Comparison of ENCODE assay signal across 8 cellular contexts in genomic region chr15:81000144-81000625, GRCh38. TPM values are rescaled to one million over a fixed set of nuclear protein-coding genes. Genes with fewer than 3 reads are reported as not detected.
A peak's percentile ranks its signal among the peaks of the same experiment; 100 is the strongest.
DNase-seq lines count a peak whose midpoint lies in the region; ATAC-seq and TF ChIP-seq lines count a peak whose summit lies in the region.

No MANE protein-coding gene starts in this region.

- H3K4me3 ChIP-seq in astrocyte of the spinal cord (ENCODE audit: low read depth, low read length), result peak overlapping the region; percentile 90

- no peaks in the 10 kb centered on the region for H3K9me3 ChIP-seq in CD4-positive, alpha-beta T cell (ENCODE audit: control insufficient read depth, low read length)

- H3K27me3 Mint-ChIP-seq in CD4-positive, alpha-beta T cell, result no peaks in the 10 kb centered on the region

- in situ Hi-C loops in astrocyte of the spinal cord (cut with HindIII; ENCODE audit: low sequenced_read_pairs), result no loop called here

- intact Hi-C loops in CD4-positive, alpha-beta T cell (cut with DNase I, micrococcal nuclease), result loop anchor here in 1 of 2 experiments (10.0 kb wide), 1 partner anchor 295 kb away; no protein-coding TSS in a partner anchor

- no peak for TF ChIP-seq CTCF in CD4-positive, alpha-beta T cell (IDR thresholded peaks at IDR 0.05)
- TF ChIP-seq CTCF in astrocyte of the spinal cord (IDR thresholded peaks at IDR 0.05; ENCODE audit: low read depth, low read length), result no peak

- H3K4me3 Mint-ChIP-seq in CD4-positive, alpha-beta T cell, result peak overlapping the region; percentile 95

- CTCF ChIA-PET in CD4-positive, alpha-beta T cell (lab: Charles Lee), result interaction anchor here (2.3 kb wide), 1 partner anchor 9 kb away, joined by 15 read pairs; the partner anchor contains the start of gene MESD

- H3K27me3 ChIP-seq in CD4-positive, alpha-beta T cell (ENCODE audit: control insufficient read depth, insufficient read depth, low read length), result no peaks in the 10 kb centered on the region

- peaks cover 29% of the 10 kb centered on the region for H3K36me3 Mint-ChIP-seq in CD4-positive, alpha-beta T cell (ENCODE audit: low read depth)

- H3K27ac Mint-ChIP-seq in CD4-positive, alpha-beta T cell, result peak overlapping the region; percentile 92

- H3K27ac ChIP-seq in CD4-positive, alpha-beta T cell (ENCODE audit: low read depth, low read length), result peak overlapping the region; percentile 94
- peak overlapping the region; percentile 93 for H3K27ac ChIP-seq in substantia nigra (ENCODE audit: low read depth, low read length, poor library complexity, severe bottlenecking)

- H3K9me3 Mint-ChIP-seq in CD4-positive, alpha-beta T cell, result no peaks in the 10 kb centered on the region

- no peak for DNase-seq in CD4-positive, alpha-beta T cell
- DNase-seq in HuH-7.5 (ENCODE audit: low spot score) (peak; percentile 35), astrocyte of the spinal cord (ENCODE audit: low read depth, low spot score) (no peak), kidney glomerular epithelial cell (lab: John Stamatoyannopoulos, UW) (peak; percentile 10), substantia nigra (lab: John Stamatoyannopoulos, UW) (peak in 4 of 49 donors; percentile 56 to 67 (median 64)), NCI-H1105 treated with DMSO at 0.1 percent for 48 hours (lab: John Stamatoyannopoulos, UW) (no peak), HPDE6-E6E7 (ENCODE audit: extremely low spot score) (no peak), activated gamma-delta T cell (lab: John Stamatoyannopoulos, UW) (no peak)

- POLR2A ChIA-PET in CD4-positive, alpha-beta T cell (lab: Charles Lee), result interaction anchor here (0.9 to 4.0 kb wide), 14 partner anchors 10 to 1104 kb away, joined by 3 to 70 read pairs (median 5); partner anchors contain the start of gene MESD

- no peak for ATAC-seq in CD4-positive, alpha-beta T cell (ENCODE audit: poor library complexity)

- H3K4me1 Mint-ChIP-seq in CD4-positive, alpha-beta T cell (ENCODE audit: low read depth), result peaks cover 60% of the 10 kb centered on the region

RNA-seq across cellular contexts. Expression of gene TLNRD1, which starts 0.5 kb away (rescaled TPM):
- total RNA-seq in CD4-positive, alpha-beta T cell, result 10 to 100 TPM; 10.5 to 12.3 TPM

RNA-seq across cellular contexts. Expression of gene MESD, which starts 10.6 kb away (rescaled TPM):
- total RNA-seq in CD4-positive, alpha-beta T cell, result 10 to 100 TPM in 1 of 2 experiments, 1 to 10 TPM in 1; 8.4 to 10.2 TPM

Comparison
In these comparisons a context has a peak if more than half of its experiments do, and no peak if none do; other contexts are left out.
1. DNase-seq: peak in HuH-7.5 (single experiment) and kidney glomerular epithelial cell (single experiment); none in CD4-positive, alpha-beta T cell (0 of 10), astrocyte of the spinal cord (single experiment), NCI-H1105 treated with DMSO at 0.1 percent for 48 hours (single experiment), HPDE6-E6E7 (single experiment) and activated gamma-delta T cell (single experiment).